ENCODE assay signal across 1 cellular context in the genomic region with DNA sequence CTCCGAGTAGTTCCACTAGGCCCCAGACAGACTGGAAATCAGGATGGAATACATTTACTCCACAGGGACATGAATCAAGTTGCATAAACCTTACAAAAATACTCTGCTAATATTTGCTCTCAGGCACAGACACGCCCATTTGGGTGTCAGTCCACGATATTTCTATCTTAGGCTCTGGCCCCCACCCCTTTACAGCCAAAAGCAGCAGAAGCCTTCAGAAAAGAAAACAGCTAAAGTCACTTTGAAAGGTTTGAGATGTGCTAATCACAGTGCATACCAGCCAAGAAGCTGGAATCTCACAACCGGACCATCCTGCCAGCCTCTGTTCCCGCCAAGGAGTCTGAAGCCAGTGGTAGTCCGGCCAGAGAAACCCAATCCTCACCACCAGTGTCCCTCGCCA.
A peak's percentile ranks its signal among the peaks of the same experiment; 100 is the strongest.
TF ChIP-seq lines count a peak whose summit lies in the region.

No MANE protein-coding gene starts in this region.

TF ChIP-seq in HepG2, 621 proteins besides CTCF, POLR2A, EP300 and RAD21 (continued from another document):
- TF ChIP-seq, protein P1, sequence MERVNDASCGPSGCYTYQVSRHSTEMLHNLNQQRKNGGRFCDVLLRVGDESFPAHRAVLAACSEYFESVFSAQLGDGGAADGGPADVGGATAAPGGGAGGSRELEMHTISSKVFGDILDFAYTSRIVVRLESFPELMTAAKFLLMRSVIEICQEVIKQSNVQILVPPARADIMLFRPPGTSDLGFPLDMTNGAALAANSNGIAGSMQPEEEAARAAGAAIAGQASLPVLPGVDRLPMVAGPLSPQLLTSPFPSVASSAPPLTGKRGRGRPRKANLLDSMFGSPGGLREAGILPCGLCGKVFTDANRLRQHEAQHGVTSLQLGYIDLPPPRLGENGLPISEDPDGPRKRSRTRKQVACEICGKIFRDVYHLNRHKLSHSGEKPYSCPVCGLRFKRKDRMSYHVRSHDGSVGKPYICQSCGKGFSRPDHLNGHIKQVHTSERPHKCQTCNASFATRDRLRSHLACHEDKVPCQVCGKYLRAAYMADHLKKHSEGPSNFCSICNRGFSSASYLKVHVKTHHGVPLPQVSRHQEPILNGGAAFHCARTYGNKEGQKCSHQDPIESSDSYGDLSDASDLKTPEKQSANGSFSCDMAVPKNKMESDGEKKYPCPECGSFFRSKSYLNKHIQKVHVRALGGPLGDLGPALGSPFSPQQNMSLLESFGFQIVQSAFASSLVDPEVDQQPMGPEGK (CRISPR knock-in tag; IDR thresholded peaks at IDR 0.05): peak; percentile 90
- TF ChIP-seq, protein P2, sequence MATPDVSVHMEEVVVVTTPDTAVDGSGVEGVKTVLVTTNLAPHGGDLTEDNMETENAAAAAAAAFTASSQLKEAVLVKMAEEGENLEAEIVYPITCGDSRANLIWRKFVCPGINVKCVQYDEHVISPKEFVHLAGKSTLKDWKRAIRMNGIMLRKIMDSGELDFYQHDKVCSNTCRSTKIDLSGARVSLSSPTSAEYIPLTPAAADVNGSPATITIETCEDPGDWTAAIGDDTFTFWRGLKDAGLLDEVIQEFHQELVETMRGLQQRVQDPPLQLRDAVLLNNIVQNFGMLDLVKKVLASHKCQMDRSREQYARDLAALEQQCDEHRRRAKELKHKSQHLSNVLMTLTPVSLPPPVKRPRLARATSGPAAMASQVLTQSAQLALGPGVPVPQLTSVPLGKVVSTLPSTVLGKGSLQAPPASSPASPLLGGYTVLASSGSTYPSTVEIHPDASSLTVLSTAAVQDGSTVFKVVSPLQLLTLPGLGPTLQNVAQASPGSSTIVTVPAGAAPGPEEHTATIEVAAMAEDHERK (CRISPR knock-in tag; IDR thresholded peaks at IDR 0.05; ENCODE audit: low read depth): no peak
